Comparison of ENCODE assay signal across 13 cellular contexts in genomic region chrY:14834103-14835060, GRCh38.
A peak's percentile ranks its signal among the peaks of the same experiment; 100 is the strongest.
DNase-seq lines count a peak whose midpoint lies in the region; ATAC-seq lines count a peak whose summit lies in the region.
"Had no signal": no experiment of that assay in that cellular context is flagged by ENCODE, and none has a peak within 500 bp of the region (broad histone marks: within the 10 kb centered on the region; RNA-seq: fewer than 3 reads in every experiment).

No MANE protein-coding gene starts in this region.

- H3K27me3 ChIP-seq in effector memory CD4-positive, alpha-beta T cell (replicated peaks; ENCODE audit: control insufficient read depth, insufficient read depth, low read length, poor library complexity, severe bottlenecking): no peaks in the 10 kb centered on the region
- H3K27me3 ChIP-seq: brain microvascular endothelial cell had no signal

- no peaks in the 10 kb centered on the region for H3K4me1 ChIP-seq in effector memory CD4-positive, alpha-beta T cell (ENCODE audit: control insufficient read depth, insufficient read depth, low read length, poor library complexity, severe bottlenecking)

- in situ Hi-C loops in G401 (cut with HindIII; ENCODE audit: low sequenced_read_pairs): no loop called here

- H3K36me3 ChIP-seq in effector memory CD4-positive, alpha-beta T cell (ENCODE audit: control insufficient read depth, insufficient read depth, low read length): no peaks in the 10 kb centered on the region
- H3K36me3 ChIP-seq: brain microvascular endothelial cell had no signal

- ATAC-seq in HG02588 (IDR thresholded peaks at IDR 0.05; ENCODE audit: unreplicated experiment) (peak; percentile 49), GM21825 (IDR thresholded peaks at IDR 0.05; ENCODE audit: unreplicated experiment) (no peak), GM21529 (IDR thresholded peaks at IDR 0.05; ENCODE audit: unreplicated experiment) (no peak), GM21381 (IDR thresholded peaks at IDR 0.05; ENCODE audit: unreplicated experiment) (no peak)
- ATAC-seq: stimulated activated naive CD8-positive, alpha-beta T cell treated with anti-CD3 and anti-CD28 coated beads, Interleukin-15, Interleukin-2, amounts not matched to agents 100 U/mL and 50 U/mL, for 24 hours had no signal

- no peak overlapping the region for H3K27ac ChIP-seq in effector memory CD4-positive, alpha-beta T cell (ENCODE audit: insufficient read depth, low read length, poor library complexity, severe bottlenecking)
- H3K27ac ChIP-seq: brain microvascular endothelial cell had no signal

- H3K9me3 ChIP-seq in effector memory CD4-positive, alpha-beta T cell (ENCODE audit: control insufficient read depth, low read length): no peaks in the 10 kb centered on the region

- DNase-seq in G401 (ENCODE audit: low spot score): peak; percentile 19
- DNase-seq in NCI-H460 (ENCODE audit: extremely low read depth, low read depth): peak; percentile 50
- DNase-seq in germinal center (ENCODE audit: low spot score): peak; percentile 1
- no peak for DNase-seq in effector memory CD4-positive, alpha-beta T cell
- DNase-seq: activated CD8-positive, alpha-beta memory T cell treated with anti-CD3 and anti-CD28 coated beads, Interleukin-2, amount 50 U/mL, for 48 hours; brain microvascular endothelial cell; CD4-positive, alpha-beta memory T cell; MV-4-11; stimulated activated naive CD8-positive, alpha-beta T cell treated with anti-CD3 and anti-CD28 coated beads, Interleukin-15, Interleukin-2, amounts not matched to agents 100 U/mL and 50 U/mL, for 24 hours had no signal

- H3K4me3 ChIP-seq in effector memory CD4-positive, alpha-beta T cell (ENCODE audit: insufficient read depth, low read depth, low read length, poor library complexity, severe bottlenecking): no peak overlapping the region

Comparison
In these comparisons a context has a peak if more than half of its experiments do, and no peak if none do; other contexts are left out.
1. DNase-seq: peak in G401 (single experiment), NCI-H460 (single experiment) and germinal center (single experiment); none in effector memory CD4-positive, alpha-beta T cell (0 of 3).